Comparison of ENCODE assay signal across 7 cellular contexts in the genomic region with DNA sequence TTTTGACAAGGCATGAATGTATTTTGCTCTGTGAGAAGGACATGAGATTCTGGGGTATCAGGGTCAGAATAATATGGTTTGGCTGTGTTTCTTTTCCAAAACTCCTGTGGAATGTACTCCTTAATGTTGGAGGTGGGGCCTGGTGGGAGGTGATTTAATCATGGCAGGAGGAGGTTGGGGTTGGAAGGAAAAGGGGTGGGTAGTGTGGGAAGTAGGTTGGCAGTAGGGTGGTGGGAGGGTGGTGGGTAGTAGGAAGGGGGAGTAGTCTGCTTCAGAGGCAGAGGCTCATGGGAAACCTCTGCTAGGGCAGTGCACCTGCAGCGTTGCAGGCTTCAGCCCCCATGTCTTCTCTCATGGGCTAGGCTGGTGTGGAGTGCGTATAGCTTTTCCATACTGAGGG.
DNase-seq lines count a peak whose midpoint lies in the region; ATAC-seq and TF ChIP-seq lines count a peak whose summit lies in the region.
"Not testable (repeated sequence)": the region's sequence is repeated elsewhere in the genome, so short reads cannot be mapped to it uniquely, and the experiment has no call there.

No MANE protein-coding gene starts in this region.

- CTCF ChIA-PET in HEK293 (lab: Yijun Ruan, JAX); activated naive CD4-positive, alpha-beta T cell treated with anti-CD3 and anti-CD28 coated beads for 36 hours (lab: Charles Lee): not testable (repeated sequence)

- peak overlapping the region; percentile 32; the same call in 1 of the 2 replicates for H3K27ac ChIP-seq in DND-41 (ENCODE audit: low read length)
- not testable (repeated sequence) for H3K27ac ChIP-seq in HEK293 (ENCODE audit: extremely low read depth, low read depth, low read length)

- not testable (repeated sequence) for H2AFZ ChIP-seq in DND-41 (ENCODE audit: low read depth, low read length)

- POLR2A ChIA-PET in HEK293 (lab: Yijun Ruan, JAX); activated naive CD8-positive, alpha-beta T cell treated with anti-CD3 and anti-CD28 coated beads, Interleukin-2, amount 10 ng/mL, durations not matched to agents 7 days and 5 days (lab: Charles Lee): not testable (repeated sequence)

- DNase-seq in DND-41; activated naive CD4-positive, alpha-beta T cell treated with anti-CD3 and anti-CD28 coated beads for 36 hours; activated naive CD8-positive, alpha-beta T cell treated with anti-CD3 and anti-CD28 coated beads, Interleukin-2, amount 10 ng/mL, durations not matched to agents 7 days and 5 days; central memory CD8-positive, alpha-beta T cell (ENCODE audit: low spot score in 2 of 2); endothelial cell (ENCODE audit: low spot score): not testable (repeated sequence)
- DNase-seq in Jurkat, Clone E6-1 (ENCODE audit: low read depth, low spot score): peak; percentile 43

- peak overlapping the region; percentile 3 for H3K27ac Mint-ChIP-seq in activated naive CD4-positive, alpha-beta T cell treated with anti-CD3 and anti-CD28 coated beads for 36 hours
- H3K27ac Mint-ChIP-seq in activated naive CD8-positive, alpha-beta T cell treated with anti-CD3 and anti-CD28 coated beads, Interleukin-2, amount 10 ng/mL, durations not matched to agents 7 days and 5 days: peak overlapping the region; percentile 4
- H3K27ac Mint-ChIP-seq in central memory CD8-positive, alpha-beta T cell (ENCODE audit: low read depth): peak overlapping the region; percentile 74
- H3K27ac Mint-ChIP-seq in endothelial cell (ENCODE audit: unreplicated experiment): not testable (repeated sequence)

- not testable (repeated sequence) for H3K36me3 ChIP-seq in DND-41 (ENCODE audit: insufficient read depth, low read length); HEK293 (ENCODE audit: control insufficient read depth in 2 of 2, insufficient read depth in 1 of 2, low read length in 2 of 2)

- H4K20me1 ChIP-seq in DND-41 (ENCODE audit: insufficient read depth, low read length): not testable (repeated sequence)

- not testable (repeated sequence) for H3K27me3 ChIP-seq in DND-41 (ENCODE audit: insufficient read depth, low read length, poor library complexity)

- not testable (repeated sequence) for TF ChIP-seq CTCF in DND-41 (IDR thresholded peaks at IDR 0.05; ENCODE audit: borderline replicate concordance, extremely low read depth, low read length, poor library complexity, severe bottlenecking); HEK293 (tag by site-specific recombination; IDR thresholded peaks at IDR 0.05); endothelial cell (IDR thresholded peaks at IDR 0.05; ENCODE audit: unreplicated experiment)

- not testable (repeated sequence) for H3K27me3 Mint-ChIP-seq in activated naive CD4-positive, alpha-beta T cell treated with anti-CD3 and anti-CD28 coated beads for 36 hours (ENCODE audit: low read depth); activated naive CD8-positive, alpha-beta T cell treated with anti-CD3 and anti-CD28 coated beads, Interleukin-2, amount 10 ng/mL, durations not matched to agents 7 days and 5 days; central memory CD8-positive, alpha-beta T cell; endothelial cell (ENCODE audit: unreplicated experiment)

- not testable (repeated sequence) for H3K36me3 Mint-ChIP-seq in activated naive CD4-positive, alpha-beta T cell treated with anti-CD3 and anti-CD28 coated beads for 36 hours (ENCODE audit: low read depth); activated naive CD8-positive, alpha-beta T cell treated with anti-CD3 and anti-CD28 coated beads, Interleukin-2, amount 10 ng/mL, durations not matched to agents 7 days and 5 days; central memory CD8-positive, alpha-beta T cell (ENCODE audit: insufficient read depth); endothelial cell (ENCODE audit: low read depth, unreplicated experiment)

- not testable (repeated sequence) for H3K4me3 ChIP-seq in DND-41 (ENCODE audit: low read depth in 1 of 2, low read length in 2 of 2); HEK293 (ENCODE audit: low read depth, low read length); Jurkat, Clone E6-1 (ENCODE audit: low read length)

- not testable (repeated sequence) for H3K9me3 Mint-ChIP-seq in activated naive CD4-positive, alpha-beta T cell treated with anti-CD3 and anti-CD28 coated beads for 36 hours; activated naive CD8-positive, alpha-beta T cell treated with anti-CD3 and anti-CD28 coated beads, Interleukin-2, amount 10 ng/mL, durations not matched to agents 7 days and 5 days; central memory CD8-positive, alpha-beta T cell; endothelial cell (ENCODE audit: unreplicated experiment)

- not testable (repeated sequence) for H3K9me3 ChIP-seq in DND-41 (ENCODE audit: insufficient read depth, low read length, severe bottlenecking); HEK293 (ENCODE audit: control insufficient read depth, insufficient read depth, low read depth, low read length)

- H3K4me1 ChIP-seq in DND-41 (ENCODE audit: insufficient read depth, low read length): peaks cover 17% of the 10 kb centered on the region
- not testable (repeated sequence) for H3K4me1 ChIP-seq in HEK293 (ENCODE audit: control insufficient read depth, insufficient read depth, low read length)

- not testable (repeated sequence) for H3K9ac ChIP-seq in DND-41 (ENCODE audit: low read depth, low read length)

- intact Hi-C loops in activated naive CD4-positive, alpha-beta T cell treated with anti-CD3 and anti-CD28 coated beads for 36 hours (cut with micrococcal nuclease): not testable (repeated sequence)

- not testable (repeated sequence) for H3K4me2 ChIP-seq in DND-41 (ENCODE audit: insufficient read depth, low read length)

- H3K4me1 Mint-ChIP-seq in activated naive CD4-positive, alpha-beta T cell treated with anti-CD3 and anti-CD28 coated beads for 36 hours (ENCODE audit: low read depth); activated naive CD8-positive, alpha-beta T cell treated with anti-CD3 and anti-CD28 coated beads, Interleukin-2, amount 10 ng/mL, durations not matched to agents 7 days and 5 days; endothelial cell (ENCODE audit: unreplicated experiment): not testable (repeated sequence)
- H3K4me1 Mint-ChIP-seq in central memory CD8-positive, alpha-beta T cell: peaks cover 12% of the 10 kb centered on the region

- not testable (repeated sequence) for H3K4me3 Mint-ChIP-seq in activated naive CD4-positive, alpha-beta T cell treated with anti-CD3 and anti-CD28 coated beads for 36 hours; activated naive CD8-positive, alpha-beta T cell treated with anti-CD3 and anti-CD28 coated beads, Interleukin-2, amount 10 ng/mL, durations not matched to agents 7 days and 5 days; central memory CD8-positive, alpha-beta T cell
- H3K4me3 Mint-ChIP-seq in endothelial cell (ENCODE audit: unreplicated experiment): peak overlapping the region; percentile 47

- not testable (repeated sequence) for H3K79me2 ChIP-seq in DND-41 (ENCODE audit: insufficient read depth, low read length)

- peak; percentile 59; the same call in 2 of the 3 replicates for ATAC-seq in DND-41 (ENCODE audit: insufficient read depth, low read depth)
- ATAC-seq in activated naive CD8-positive, alpha-beta T cell treated with anti-CD3 and anti-CD28 coated beads, Interleukin-2, amount 10 ng/mL, durations not matched to agents 7 days and 5 days (ENCODE audit: low read depth); central memory CD8-positive, alpha-beta T cell (replicated peaks; ENCODE audit: extremely low read depth, poor library complexity, severe bottlenecking): not testable (repeated sequence)

TF ChIP-seq in HEK293, 187 proteins besides CTCF, POLR2A, EP300 and RAD21:
- TF ChIP-seq ZFHX2 (tag by site-specific recombination; conservative IDR thresholded peaks at IDR 0.05) (peak; percentile 76), EGR2 (tag by site-specific recombination; IDR thresholded peaks at IDR 0.05; ENCODE audit: low read depth) (peak; percentile 88)
